ENCODE assay signal across 10 cellular contexts in genomic region chr20:3430376-3431069, GRCh38. TPM values are rescaled to one million over a fixed set of nuclear protein-coding genes. Genes with fewer than 3 reads are reported as not detected.
DNase-seq lines count a peak whose midpoint lies in the region; ATAC-seq, FAIRE-seq and TF ChIP-seq lines count a peak whose summit lies in the region.
"Had no signal": no experiment of that assay in that cellular context is flagged by ENCODE, and none has a peak within 500 bp of the region (broad histone marks: within the 10 kb centered on the region; RNA-seq: fewer than 3 reads in every experiment).

No MANE protein-coding gene starts in this region.

- no peak for TF ChIP-seq CTCF in coronary artery (IDR thresholded peaks at IDR 0.05)

- H3K27ac ChIP-seq in coronary artery = peak overlapping the region; percentile 20 to 71

- no peak overlapping the region for H3K4me3 ChIP-seq in coronary artery

- intact Hi-C loops in left colon (cut with DNase I, micrococcal nuclease) = no loop called here

- ATAC-seq in GM21447 (IDR thresholded peaks at IDR 0.05; ENCODE audit: unreplicated experiment) (peak; percentile 93), HG03520 (IDR thresholded peaks at IDR 0.05; ENCODE audit: unreplicated experiment) (peak; percentile 77), left colon (no peak), HG03442 (IDR thresholded peaks at IDR 0.05; ENCODE audit: unreplicated experiment) (no peak)
- ATAC-seq: Panc1 had no signal

- FAIRE-seq in GM12891 (lab: Jason Lieb, UNC) = peak; percentile 93

- DNase-seq in GM12891 (ENCODE audit: insufficient read length, low spot score) (peak; percentile 51), coronary artery (ENCODE audit: low spot score) (no peak), left colon (no peak), DMS114 treated with DMSO at 0.1 percent for 48 hours (lab: John Stamatoyannopoulos, UW; ENCODE audit: unreplicated experiment) (no peak), islet precursor cell (no peak)
- DNase-seq: activated T-cell treated with anti-CD3 and anti-CD28 coated beads, Interleukin-2, amount 50 U/mL, for 4 hours had no signal

- no peak for TF ChIP-seq POLR2A in GM12891 (IDR thresholded peaks at IDR 0.05; ENCODE audit: low read depth, low read length)

TF ChIP-seq in GM12891, 5 proteins besides CTCF, POLR2A, EP300 and RAD21:
- no peak for TF ChIP-seq TAF1 (IDR thresholded peaks at IDR 0.05; ENCODE audit: low read depth, low read length)
- TF ChIP-seq SPI1 (IDR thresholded peaks at IDR 0.05; ENCODE audit: low read depth, low read length) = peak; percentile 44; the same call in 1 of the 2 replicates
- TF ChIP-seq PAX5 (IDR thresholded peaks at IDR 0.05; ENCODE audit: insufficient read depth, low read length, severe bottlenecking) = no peak
- no peak for TF ChIP-seq POU2F2 (IDR thresholded peaks at IDR 0.05; ENCODE audit: low read depth, low read length)
- no peak for TF ChIP-seq POLR2AphosphoS5 (IDR thresholded peaks at IDR 0.05; ENCODE audit: low read depth, low read length)

RNA-seq across cellular contexts. Expression of gene DNAAF9, which starts 23.1 kb away (rescaled TPM):
- polyA plus RNA-seq in GM12891 (2012; ENCODE audit: low read depth, missing spikeins) = 0.63 TPM
- total RNA-seq in left colon = 1 to 10 TPM; 1.6 to 5.1 TPM

RNA-seq across cellular contexts. Expression of gene ATRN, which starts 40.3 kb away (rescaled TPM):
- 3.5 TPM for polyA plus RNA-seq in GM12891 (2012; ENCODE audit: low read depth, missing spikeins)
- 10 to 100 TPM; 22.6 to 23.1 TPM for total RNA-seq in left colon

Comparison
In these comparisons a context has a peak if more than half of its experiments do, and no peak if none do; other contexts are left out.
1. ATAC-seq: peak in GM21447 (single experiment) and HG03520 (single experiment); none in left colon (single experiment) and HG03442 (single experiment).